8 cellular contexts compared by ENCODE assay signal in the genomic region with DNA sequence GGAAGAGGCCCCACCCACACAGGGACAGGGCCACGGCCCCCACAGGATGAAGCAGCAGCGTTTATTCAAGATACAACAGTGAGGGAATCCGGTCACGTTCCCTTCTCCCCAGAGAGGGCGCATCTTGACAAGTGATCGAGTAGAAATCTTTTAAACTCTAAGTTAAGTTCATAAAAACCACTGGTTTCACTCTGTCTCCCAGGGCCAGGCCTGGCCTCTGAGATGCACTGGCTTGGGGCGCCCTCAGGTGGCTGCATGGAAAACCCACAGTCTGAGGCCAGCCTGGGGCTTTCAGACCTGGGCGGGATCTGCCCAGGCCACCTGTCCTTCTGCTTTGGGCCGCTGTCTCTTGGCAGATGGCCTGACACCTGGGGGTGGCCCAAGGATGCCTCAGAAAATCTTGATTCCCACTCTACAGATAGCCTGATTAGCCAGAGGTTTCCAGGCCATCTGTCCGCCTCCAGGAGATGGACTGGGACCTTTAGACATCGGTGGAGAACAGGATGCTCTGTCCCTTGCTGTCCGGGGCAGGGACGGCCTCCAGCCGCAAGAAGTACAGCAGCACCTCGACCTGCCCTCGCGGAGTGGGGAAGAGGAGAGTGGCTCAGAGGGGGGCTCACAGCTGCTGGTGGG.
DNase-seq lines count a peak whose midpoint lies in the region; ATAC-seq lines count a peak whose summit lies in the region.
"Not testable (repeated sequence)": the region's sequence is repeated elsewhere in the genome, so short reads cannot be mapped to it uniquely, and the experiment has no call there.

No MANE protein-coding gene starts in this region.

- not testable (repeated sequence) for H3K9me3 ChIP-seq in mesenchymal stem cell (ENCODE audit: control insufficient read depth, low read length)

- not testable (repeated sequence) for H2BK12ac ChIP-seq in mesenchymal stem cell (ENCODE audit: low read length in 2 of 2)

- peak in 2 of 4 experiments; percentile 31 to 32 for ATAC-seq in T-cell (replicated peaks in 1 of 4)

- H3K9ac ChIP-seq in mesenchymal stem cell (ENCODE audit: low read length), result peak overlapping the region; percentile 64

- not testable (repeated sequence) for H4K8ac ChIP-seq in mesenchymal stem cell (ENCODE audit: low read length)

- not testable (repeated sequence) for H3K18ac ChIP-seq in mesenchymal stem cell (ENCODE audit: low read depth in 1 of 2, low read length in 2 of 2)

- not testable (repeated sequence) for H3K4me1 ChIP-seq in mesenchymal stem cell (ENCODE audit: control insufficient read depth, insufficient read depth, low read depth, low read length)

- not testable (repeated sequence) for H3K27me3 Mint-ChIP-seq in T-cell

- H3K4me2 ChIP-seq in mesenchymal stem cell (ENCODE audit: low read length, poor library complexity, severe bottlenecking), result not testable (repeated sequence)

- H3K79me1 ChIP-seq in mesenchymal stem cell (replicated peaks; ENCODE audit: low read length, poor library complexity, severe bottlenecking), result not testable (repeated sequence)

- peak overlapping the region in 1 of 2 donors; percentile 76 for H3K27ac Mint-ChIP-seq in T-cell

- H3K27ac ChIP-seq in mesenchymal stem cell (ENCODE audit: low read length, poor library complexity, severe bottlenecking), result not testable (repeated sequence)

- peak; percentile 67 for DNase-seq in AG20443 (ENCODE audit: low spot score)
- peak; percentile 39 for DNase-seq in GM19238 (ENCODE audit: insufficient read length, low spot score)
- peak; percentile 37 for DNase-seq in NCI-H1694 treated with DMSO at 0.1 percent for 48 hours (lab: John Stamatoyannopoulos, UW)
- DNase-seq in T-cell, result peak in 32 of 34 experiments; percentile 33 to 86 (median 76)
- peak; percentile 78 for DNase-seq in activated naive CD4-positive, alpha-beta T cell treated with Interleukin-2 at 50 U/mL for 16 hours
- peak; percentile 57 for DNase-seq in fibroblast of gingiva (ENCODE audit: low read depth)
- DNase-seq in mesenchymal stem cell, result peak; percentile 82
- peak; percentile 57 to 58 for DNase-seq in stimulated activated CD4-positive, alpha-beta T cell treated with anti-CD3 and anti-CD28 coated beads, Interleukin-1b, Interleukin-23, amount 100 ng/mL, for 1 hour (ENCODE audit: low read depth in 2 of 2)

- not testable (repeated sequence) for H2BK120ac ChIP-seq in mesenchymal stem cell (ENCODE audit: low read depth, low read length)

- POLR2A ChIA-PET in T-cell (lab: Charles Lee), result not testable (repeated sequence)

- not testable (repeated sequence) for H3K36me3 Mint-ChIP-seq in T-cell

- peaks cover 7 to 16% (median 12%) of the 10 kb centered on the region in 3 donors for H3K4me1 Mint-ChIP-seq in T-cell

- not testable (repeated sequence) for H3K9me3 Mint-ChIP-seq in T-cell

- H3K27me3 ChIP-seq in mesenchymal stem cell (ENCODE audit: control insufficient read depth in 1 of 2, insufficient read depth in 1 of 2, low read length in 2 of 2), result not testable (repeated sequence)

- CTCF ChIA-PET in T-cell (lab: Charles Lee), result not testable (repeated sequence)

- H3K14ac ChIP-seq in mesenchymal stem cell (ENCODE audit: low read length in 2 of 2), result not testable (repeated sequence)

- not testable (repeated sequence) for H2BK15ac ChIP-seq in mesenchymal stem cell (ENCODE audit: low read depth, poor library complexity, severe bottlenecking)

- not testable (repeated sequence) for H2BK5ac ChIP-seq in mesenchymal stem cell (ENCODE audit: low read depth, low read length, poor library complexity, severe bottlenecking)

- not testable (repeated sequence) for H2AK5ac ChIP-seq in mesenchymal stem cell (ENCODE audit: low read length, severe bottlenecking)

- H3K4ac ChIP-seq in mesenchymal stem cell (ENCODE audit: low read depth in 1 of 2, low read length in 2 of 2), result not testable (repeated sequence)

- H3K36me3 ChIP-seq in mesenchymal stem cell (ENCODE audit: control insufficient read depth in 1 of 2, insufficient read depth in 2 of 2, low read depth in 1 of 2, low read length in 2 of 2), result not testable (repeated sequence)

- peak overlapping the region in 1 of 2 experiments; percentile 58 for H3K4me3 ChIP-seq in mesenchymal stem cell (ENCODE audit: insufficient read depth in 1 of 2, low read depth in 1 of 2, low read length in 2 of 2)

- H3K4me3 Mint-ChIP-seq in T-cell, result peak overlapping the region in 1 of 3 donors; percentile 3

- H4K91ac ChIP-seq in mesenchymal stem cell (ENCODE audit: low read length), result not testable (repeated sequence)

- not testable (repeated sequence) for H2AFZ ChIP-seq in mesenchymal stem cell (ENCODE audit: low read depth, low read length)

- 25% methylated on average over 8 of the region's 17 CpGs for WGBS in mesenchymal stem cell

- H3K23ac ChIP-seq in mesenchymal stem cell (ENCODE audit: low read length in 2 of 2), result not testable (repeated sequence)
